ENCODE assay signal across 9 cellular contexts in genomic region chr18:79588636-79589481, GRCh38.
DNase-seq lines count a peak whose midpoint lies in the region; ATAC-seq, FAIRE-seq and TF ChIP-seq lines count a peak whose summit lies in the region.
"Had no signal": no experiment of that assay in that cellular context is flagged by ENCODE, and none has a peak within 500 bp of the region (broad histone marks: within the 10 kb centered on the region; RNA-seq: fewer than 3 reads in every experiment).

No MANE protein-coding gene starts in this region.

- H3K9me3 ChIP-seq in kidney (ENCODE audit: control insufficient read depth in 1 of 2, low read length in 2 of 2) (peaks cover 0 to 2% of the 10 kb centered on the region in 2 donors), stomach (peaks cover 0 to 6% (median 0%) of the 10 kb centered on the region in 4 donors)

- no peak overlapping the region for H3K9ac ChIP-seq in kidney (ENCODE audit: low read length in 2 of 2)

- TF ChIP-seq CTCF in kidney (IDR thresholded peaks at IDR 0.05; ENCODE audit: borderline replicate concordance, extremely low read depth, insufficient read depth) (no peak), stomach (IDR thresholded peaks at IDR 0.05) (no peak)

- TF ChIP-seq POLR2A in stomach (IDR thresholded peaks at IDR 0.05): no peak

- H3K4me3 ChIP-seq in kidney (ENCODE audit: low read length in 2 of 2) (no peak overlapping the region), stomach (no peak overlapping the region)

- FAIRE-seq in kidney (lab: Jason Lieb, UNC): no peak

- no peaks in the 10 kb centered on the region for H3K4me1 ChIP-seq in kidney (ENCODE audit: control insufficient read depth in 1 of 2, insufficient read depth in 1 of 2, low read depth in 1 of 2, low read length in 2 of 2)
- peaks cover 8 to 40% (median 25%) of the 10 kb centered on the region in 4 donors for H3K4me1 ChIP-seq in stomach

- peak overlapping the region; percentile 54 for H3K27ac ChIP-seq in caudate nucleus (ENCODE audit: low read depth, low read length)
- H3K27ac ChIP-seq in kidney (ENCODE audit: low read depth in 2 of 2, low read length in 2 of 2): peak overlapping the region; percentile 53 to 63
- H3K27ac ChIP-seq in stomach: peak overlapping the region in 4 of 5 donors; percentile 47 to 80 (median 68)

- 39 to 47% (median 44%) methylated on average over 36 to 38 of the region's 38 CpGs for WGBS in stomach, 5 donors

- H3K27me3 ChIP-seq in stomach: peaks cover 0 to 55% (median 4%) of the 10 kb centered on the region in 3 donors

- no peaks in the 10 kb centered on the region for H3K36me3 ChIP-seq in kidney (ENCODE audit: control insufficient read depth in 1 of 2, insufficient read depth in 2 of 2, low read length in 2 of 2)
- H3K36me3 ChIP-seq in stomach: no peaks in the 10 kb centered on the region

- DNase-seq in HS-5 (ENCODE audit: low read depth) (peak; percentile 34), caudate nucleus (lab: John Stamatoyannopoulos, UW) (peak in 9 of 61 donors; percentile 16 to 77 (median 33)), kidney (peak; percentile 96), stomach (peak; percentile 60), HuH-7 (ENCODE audit: low spot score) (no peak), SIG-M5 (lab: John Stamatoyannopoulos, UW) (no peak)
- no peak for DNase-seq in stimulated activated naive CD4-positive, alpha-beta T cell (lab: John Stamatoyannopoulos, UW)
- DNase-seq: activated CD4-positive, CD25-positive, alpha-beta regulatory T cell treated with anti-CD3 and anti-CD28 coated beads, Interleukin-2, amount 50 U/mL, for 72 hours had no signal

- intact Hi-C loops in kidney (cut with DNase I) (no loop called here), stomach (cut with DNase I; ENCODE audit: low total_unique reads) (no loop called here)

- TF ChIP-seq EP300 in stomach (IDR thresholded peaks at IDR 0.05): peak; percentile 38

- ATAC-seq in HG02852 (IDR thresholded peaks at IDR 0.05; ENCODE audit: unreplicated experiment): no peak

Comparison
In these comparisons a context has a peak if more than half of its experiments do, and no peak if none do; other contexts are left out.
1. DNase-seq: peak in HS-5 (single experiment), kidney (single experiment) and stomach (single experiment); none in HuH-7 (single experiment), stimulated activated naive CD4-positive, alpha-beta T cell (0 of 6) and SIG-M5 (single experiment).
2. Peak in every context shown above with its lines, with median percentiles within 50 percentile points of each other: H3K27ac ChIP-seq.